8 cellular contexts compared by ENCODE assay signal in the genomic region with DNA sequence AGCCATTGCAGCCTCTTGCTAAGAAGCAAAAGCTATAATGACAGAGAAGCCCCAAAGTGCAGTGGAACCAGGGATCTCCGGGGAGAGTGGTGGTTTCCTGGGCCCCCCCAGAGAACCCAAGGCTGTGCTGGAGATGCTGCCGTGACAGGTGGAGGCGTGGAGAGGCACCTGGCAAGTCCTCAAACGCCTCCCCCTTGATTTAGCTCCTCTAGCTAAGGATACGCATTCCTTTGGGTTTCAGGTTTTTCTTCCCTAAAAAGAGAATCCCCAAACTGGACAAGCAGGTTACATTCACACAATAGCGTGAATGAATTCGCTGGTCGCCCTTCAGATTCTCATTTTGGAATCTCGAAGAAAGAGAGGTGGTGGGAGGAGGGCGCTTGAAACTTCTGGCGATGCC. TPM values are rescaled to one million over a fixed set of nuclear protein-coding genes. Genes with fewer than 3 reads are reported as not detected.
DNase-seq lines count a peak whose midpoint lies in the region; ATAC-seq and TF ChIP-seq lines count a peak whose summit lies in the region.

No MANE protein-coding gene starts in this region.

- no peak for TF ChIP-seq CTCF in fibroblast of mammary gland (conservative IDR thresholded peaks at IDR 0.05; ENCODE audit: control insufficient read depth, insufficient read depth, low read depth, low read length)
- no peak for TF ChIP-seq CTCF in progenitor cell of endocrine pancreas (IDR thresholded peaks at IDR 0.05; ENCODE audit: unreplicated experiment)

- H3K36me3 ChIP-seq in ES-I3 (ENCODE audit: insufficient read depth, low read length), result no peaks in the 10 kb centered on the region

- peaks cover 45 to 50% (median 47%) of the 10 kb centered on the region in 3 donors for H3K4me1 Mint-ChIP-seq in T-cell
- H3K4me1 Mint-ChIP-seq in progenitor cell of endocrine pancreas (ENCODE audit: low read depth), result peaks cover 33% of the 10 kb centered on the region

- no peaks in the 10 kb centered on the region for H3K9me3 Mint-ChIP-seq in T-cell
- no peaks in the 10 kb centered on the region for H3K9me3 Mint-ChIP-seq in progenitor cell of endocrine pancreas (ENCODE audit: low read depth)

- intact Hi-C loops in left colon (cut with DNase I, micrococcal nuclease), result no loop called here

- ATAC-seq in T-cell (replicated peaks in 1 of 4), result no peak
- ATAC-seq in left colon, result no peak

- no peaks in the 10 kb centered on the region for H3K36me3 Mint-ChIP-seq in T-cell
- no peaks in the 10 kb centered on the region for H3K36me3 Mint-ChIP-seq in progenitor cell of endocrine pancreas (ENCODE audit: insufficient read depth)

- H3K9ac ChIP-seq in ES-I3 (ENCODE audit: low read depth, low read length), result peak overlapping the region; percentile 97; the same call in 1 of the 2 replicates

- H3K4me1 ChIP-seq in ES-I3 (ENCODE audit: insufficient read depth, low read length), result peaks cover 14% of the 10 kb centered on the region

- H3K27ac Mint-ChIP-seq in T-cell (peak overlapping the region; percentile 44 to 46), progenitor cell of endocrine pancreas (peak overlapping the region; percentile 96)

- peak overlapping the region; percentile 85 for H3K4me3 ChIP-seq in fibroblast of mammary gland (ENCODE audit: control insufficient read depth, low read depth, low read length)

- POLR2A ChIA-PET in T-cell (lab: Charles Lee), result interaction anchor here in 1 of 2 donors (0.6 to 0.9 kb wide), 2 partner anchors 10 to 46 kb away, joined by 3 to 4 read pairs; no protein-coding TSS in a partner anchor

- H3K4me3 Mint-ChIP-seq in T-cell (peak overlapping the region; percentile 87 to 96 (median 95)), progenitor cell of endocrine pancreas (ENCODE audit: low read depth) (peak overlapping the region; percentile 75)

- no peak for DNase-seq in T-cell
- DNase-seq in fibroblast of mammary gland (ENCODE audit: low read depth), result no peak
- no peak for DNase-seq in progenitor cell of endocrine pancreas (ENCODE audit: low spot score, unreplicated experiment)
- no peak for DNase-seq in HT-29 (ENCODE audit: low spot score)
- no peak for DNase-seq in left colon
- no peak for DNase-seq in activated effector memory CD4-positive, alpha-beta T cell treated with anti-CD3 and anti-CD28 coated beads, Interleukin-2, amount 50 U/mL, for 16 hours
- no peak for DNase-seq in NCI-H82 (lab: John Stamatoyannopoulos, UW)

- CTCF ChIA-PET in T-cell (lab: Charles Lee), result interaction anchor here in 1 of 2 donors (1.6 kb wide), 1 partner anchor 398 kb away, joined by 3 read pairs; no protein-coding TSS in a partner anchor

- H3K27me3 Mint-ChIP-seq in T-cell, result peaks cover 0 to 5% of the 10 kb centered on the region in 2 donors
- H3K27me3 Mint-ChIP-seq in progenitor cell of endocrine pancreas, result peaks cover 6% of the 10 kb centered on the region

- no peaks in the 10 kb centered on the region for H3K9me3 ChIP-seq in ES-I3 (ENCODE audit: control insufficient read depth, insufficient read depth, low read length)

RNA-seq across cellular contexts. Expression of gene ATP1A1, which starts 0.9 kb away (rescaled TPM):
- 100 to 1,000 TPM; 230 to 292 (median 266) TPM for total RNA-seq in T-cell
- 325 and 332 TPM in 2 replicates for total RNA-seq in progenitor cell of endocrine pancreas
- 119 and 151 TPM in 2 replicates for total RNA-seq in HT-29 (2014; rRNA removed; shearing (Covaris generic))
- 1,000 to 10,000 TPM; 1,822 to 3,252 TPM for total RNA-seq in left colon
